17 cellular contexts compared by ENCODE assay signal in the genomic region with DNA sequence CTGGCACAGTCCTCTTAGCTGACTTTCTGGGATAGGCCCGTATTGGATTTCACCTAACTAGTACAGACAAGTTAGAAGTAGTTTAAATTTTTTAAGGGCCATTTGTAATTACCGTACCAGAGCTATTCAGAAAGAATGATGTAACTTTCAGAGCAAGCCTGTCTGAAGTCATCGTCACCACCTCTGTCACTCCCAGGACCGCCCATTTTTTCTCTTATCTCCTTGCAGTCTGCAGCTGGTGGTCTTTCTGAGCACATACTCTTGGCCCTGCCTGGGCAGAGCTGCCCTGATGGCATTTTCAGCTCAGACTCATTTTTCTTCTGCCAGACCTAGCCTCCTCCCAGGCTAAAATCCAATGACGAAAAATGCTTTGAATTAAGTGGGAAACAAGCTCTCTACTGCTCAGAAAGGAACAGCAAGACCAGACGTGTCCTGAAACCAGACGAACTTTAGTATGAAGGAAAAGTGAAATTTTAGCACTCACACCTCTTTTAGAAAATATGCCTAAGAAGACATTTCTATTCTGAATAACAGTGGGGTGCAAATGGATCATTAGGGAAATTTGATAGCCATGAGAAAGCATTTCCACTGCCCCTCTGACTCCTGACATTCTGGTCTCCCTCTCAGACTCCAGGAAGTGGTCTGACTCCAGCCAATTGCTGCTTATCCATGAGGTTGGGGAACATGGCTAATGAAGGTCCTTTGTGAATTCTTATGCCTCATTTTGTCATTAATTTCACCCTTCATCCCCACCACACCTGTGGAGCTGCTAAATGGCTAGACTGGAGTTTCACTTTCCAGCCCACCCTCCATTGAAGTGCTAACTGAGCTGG.
DNase-seq lines count a peak whose midpoint lies in the region; ATAC-seq, FAIRE-seq and TF ChIP-seq lines count a peak whose summit lies in the region.
"Had no signal": no experiment of that assay in that cellular context is flagged by ENCODE, and none has a peak within 500 bp of the region (broad histone marks: within the 10 kb centered on the region; RNA-seq: fewer than 3 reads in every experiment).

No MANE protein-coding gene starts in this region.

- CTCF ChIA-PET in K562 (lab: Yijun Ruan, JAX; ENCODE audit: low intra/inter-chr PET ratio), result no interaction called here

- no peaks in the 10 kb centered on the region for H3K27me3 ChIP-seq in HUES6 (ENCODE audit: control insufficient read depth, insufficient read depth, low read length)
- H3K27me3 ChIP-seq in K562 (ENCODE audit: control insufficient read depth in 2 of 2, insufficient read depth in 2 of 2, low read length in 2 of 2), result no peaks in the 10 kb centered on the region
- no peaks in the 10 kb centered on the region for H3K27me3 ChIP-seq in foreskin keratinocyte
- H3K27me3 ChIP-seq in smooth muscle cell (ENCODE audit: low read depth), result no peaks in the 10 kb centered on the region
- H3K27me3 ChIP-seq in sigmoid colon, result no peaks in the 10 kb centered on the region

- no peaks in the 10 kb centered on the region for H3K79me2 ChIP-seq in K562 (ENCODE audit: control insufficient read depth, insufficient read depth, low read length)
- H3K79me2 ChIP-seq in smooth muscle cell (ENCODE audit: low read depth), result no peaks in the 10 kb centered on the region

- no peaks in the 10 kb centered on the region for H3K9me3 Mint-ChIP-seq in activated naive CD8-positive, alpha-beta T cell treated with anti-CD3 and anti-CD28 coated beads for 36 hours

- H3K27ac ChIP-seq in HUES6 (ENCODE audit: low read depth, low read length) (0 out of 2 replicates have a peak overlapping the region, but pooled peaks have one; percentile 16), K562 (ENCODE audit: extremely low read depth, low read depth, low read length) (no peak overlapping the region), foreskin keratinocyte (peak overlapping the region; percentile 66), smooth muscle cell (ENCODE audit: low read depth) (peak overlapping the region; percentile 73), sigmoid colon (no peak overlapping the region)

- H3K4me1 ChIP-seq in HUES6 (ENCODE audit: control insufficient read depth, insufficient read depth, low read length), result peaks cover 6% of the 10 kb centered on the region
- H3K4me1 ChIP-seq in K562 (replicated peaks in 1 of 2; ENCODE audit: control insufficient read depth in 2 of 2, insufficient read depth in 2 of 2, low read length in 2 of 2), result no peaks in the 10 kb centered on the region
- H3K4me1 ChIP-seq in foreskin keratinocyte, result peaks cover 9% of the 10 kb centered on the region
- no peaks in the 10 kb centered on the region for H3K4me1 ChIP-seq in smooth muscle cell (ENCODE audit: low read depth)
- H3K4me1 ChIP-seq in sigmoid colon, result no peaks in the 10 kb centered on the region

- H3K4me3 ChIP-seq in HUES6 (ENCODE audit: low read depth, low read length), result no peak overlapping the region
- H3K4me3 ChIP-seq in K562, result no peak overlapping the region
- no peak overlapping the region for H3K4me3 ChIP-seq in smooth muscle cell
- H3K4me3 ChIP-seq in sigmoid colon, result no peak overlapping the region

- no peaks in the 10 kb centered on the region for H3K4me1 Mint-ChIP-seq in activated naive CD8-positive, alpha-beta T cell treated with anti-CD3 and anti-CD28 coated beads for 36 hours

- no peaks in the 10 kb centered on the region for H3K36me3 Mint-ChIP-seq in activated naive CD8-positive, alpha-beta T cell treated with anti-CD3 and anti-CD28 coated beads for 36 hours

- POLR2A ChIA-PET in K562 (lab: Yijun Ruan, JAX), result interaction anchor here (1.0 to 1.1 kb wide), 2 partner anchors 9 to 10 kb away, joined by 3 to 4 read pairs; no protein-coding TSS in a partner anchor

- H3K27ac Mint-ChIP-seq in activated naive CD8-positive, alpha-beta T cell treated with anti-CD3 and anti-CD28 coated beads for 36 hours, result no peak overlapping the region

- BruUV-seq in K562 (replicated peaks; lab: Mats Ljungman, UMichigan), result no TSS peak

- DNase-seq in K562 (ENCODE audit: extremely low read depth in 1 of 4, low spot score in 3 of 4) (peak in 1 of 4 experiments; percentile 6), foreskin keratinocyte (peak; percentile 80 to 93), smooth muscle cell (lab: John Stamatoyannopoulos, UW; ENCODE audit: unreplicated experiment) (no peak), sigmoid colon (no peak), DMS53 treated with DMSO at 0.1 percent for 48 hours (lab: John Stamatoyannopoulos, UW; ENCODE audit: unreplicated experiment) (no peak)
- no peak for DNase-seq in activated naive CD8-positive, alpha-beta T cell treated with anti-CD3 and anti-CD28 coated beads for 36 hours
- DNase-seq: C1 segment of cervical spinal cord, EL, GOT3, IMR-90, NCI-H1105 treated with DMSO at 0.1 percent for 48 hours, NCI-H187, NCI-H2171, NCI-H446, NCI-H69, PC-3 had no signal

- no peaks in the 10 kb centered on the region for H3F3A ChIP-seq in smooth muscle cell (ENCODE audit: low read depth)

- no peak for TF ChIP-seq EP300 in K562 (IDR thresholded peaks at IDR 0.05; ENCODE audit: low read length)
- no peak for TF ChIP-seq EP300 in sigmoid colon (IDR thresholded peaks at IDR 0.05)

- ATAC-seq in K562 (peak; percentile 93), foreskin keratinocyte (peak; percentile 85)
- ATAC-seq: PC-3 had no signal

- no peak for TF ChIP-seq RAD21 in K562 (CRISPR knock-in tag; conservative IDR thresholded peaks at IDR 0.05 in 1 of 2, IDR thresholded peaks at IDR 0.05 in 1 of 2)

- H2AFZ ChIP-seq in K562 (ENCODE audit: low read depth, low read length) (peak overlapping the region; percentile 23; the same call in 1 of the 2 replicates), smooth muscle cell (ENCODE audit: low read depth) (no peak overlapping the region)

- H3K9ac ChIP-seq in HUES6 (ENCODE audit: low read length) (no peak overlapping the region), K562 (ENCODE audit: insufficient read depth in 1 of 2, low read depth in 2 of 2, low read length in 2 of 2) (no peak overlapping the region), smooth muscle cell (ENCODE audit: low read depth) (no peak overlapping the region)

- H3K27me3 Mint-ChIP-seq in activated naive CD8-positive, alpha-beta T cell treated with anti-CD3 and anti-CD28 coated beads for 36 hours, result no peaks in the 10 kb centered on the region

- H3K4me2 ChIP-seq in K562 (ENCODE audit: insufficient read depth, low read length) (peak overlapping the region; percentile 32; the same call in 1 of the 2 replicates), smooth muscle cell (no peak overlapping the region)

- no peak for TF ChIP-seq CTCF in K562 (IDR thresholded peaks at IDR 0.05 in 2 of 3, conservative IDR thresholded peaks at IDR 0.05 in 1 of 3; ENCODE audit: insufficient read depth in 2 of 3, low read depth in 1 of 3, low read length in 3 of 3)
- no peak for TF ChIP-seq CTCF in foreskin keratinocyte (conservative IDR thresholded peaks at IDR 0.05)
- no peak for TF ChIP-seq CTCF in smooth muscle cell (IDR thresholded peaks at IDR 0.05; ENCODE audit: borderline replicate concordance, insufficient read depth, poor library complexity, severe bottlenecking)
- no peak for TF ChIP-seq CTCF in sigmoid colon (IDR thresholded peaks at IDR 0.05)

- TF ChIP-seq POLR2A in K562 (conservative IDR thresholded peaks at IDR 0.05) (no peak), sigmoid colon (IDR thresholded peaks at IDR 0.05) (no peak)

- in situ Hi-C loops in K562 (cut with MboI), result no loop called here

- H4K20me1 ChIP-seq in K562 (replicated peaks; ENCODE audit: control insufficient read depth, insufficient read depth, low read length), result no peaks in the 10 kb centered on the region
- H4K20me1 ChIP-seq in smooth muscle cell (ENCODE audit: low read depth), result no peaks in the 10 kb centered on the region

- FAIRE-seq in K562 (lab: Jason Lieb, UNC), result no peak

- intact Hi-C loops in K562 (cut with micrococcal nuclease), result no loop called here
- intact Hi-C loops in sigmoid colon (cut with DNase I), result no loop called here

- WGBS in K562 (ENCODE audit: insufficient coverage, low coverage, missing lambda C conversion rate), result under 1% methylated on average over 7 of the region's 7 CpGs
- WGBS in smooth muscle cell (ENCODE audit: low lambda C conversion rate), result 64% methylated on average over 7 of the region's 7 CpGs
- WGBS in sigmoid colon, 2 donors, result 75 to 83% methylated on average over 7 of the region's 7 CpGs

- no peaks in the 10 kb centered on the region for H3K9me3 ChIP-seq in HUES6 (ENCODE audit: control insufficient read depth, insufficient read depth, low read depth, low read length)
- no peaks in the 10 kb centered on the region for H3K9me3 ChIP-seq in K562 (replicated peaks; ENCODE audit: control insufficient read depth, insufficient read depth, low read depth, low read length)
- H3K9me3 ChIP-seq in smooth muscle cell (replicated peaks; ENCODE audit: low read depth), result no peaks in the 10 kb centered on the region
- H3K9me3 ChIP-seq in sigmoid colon, result no peaks in the 10 kb centered on the region

- no peak overlapping the region for H3K4me3 Mint-ChIP-seq in activated naive CD8-positive, alpha-beta T cell treated with anti-CD3 and anti-CD28 coated beads for 36 hours

- no peaks in the 10 kb centered on the region for H3K36me3 ChIP-seq in HUES6 (ENCODE audit: control insufficient read depth, insufficient read depth, low read length)
- H3K36me3 ChIP-seq in K562 (ENCODE audit: control insufficient read depth, insufficient read depth, low read length), result no peaks in the 10 kb centered on the region
- H3K36me3 ChIP-seq in smooth muscle cell (ENCODE audit: low read depth), result no peaks in the 10 kb centered on the region
- no peaks in the 10 kb centered on the region for H3K36me3 ChIP-seq in sigmoid colon

- no peaks in the 10 kb centered on the region for H3K9me1 ChIP-seq in K562 (ENCODE audit: control insufficient read depth, insufficient read depth, low read length)

TF ChIP-seq in K562, 482 proteins besides CTCF, POLR2A, EP300 and RAD21 (continues in another document):
- no peak for TF ChIP-seq PHF21A (IDR thresholded peaks at IDR 0.05; ENCODE audit: borderline replicate concordance, low read depth)
- no peak for TF ChIP-seq BCOR (IDR thresholded peaks at IDR 0.05)
- TF ChIP-seq ATF7 (IDR thresholded peaks at IDR 0.05), result peak; percentile 57
- no peak for TF ChIP-seq TAF7 (tag; IDR thresholded peaks at IDR 0.05)
- peak; percentile 51 for TF ChIP-seq HNRNPLL (IDR thresholded peaks at IDR 0.05; ENCODE audit: low read depth, low read length, poor library complexity, severe bottlenecking)
- no peak for TF ChIP-seq TARDBP (IDR thresholded peaks at IDR 0.05)
- no peak for TF ChIP-seq SMAD3 (CRISPR knock-in tag; conservative IDR thresholded peaks at IDR 0.05)
- TF ChIP-seq, protein P1, sequence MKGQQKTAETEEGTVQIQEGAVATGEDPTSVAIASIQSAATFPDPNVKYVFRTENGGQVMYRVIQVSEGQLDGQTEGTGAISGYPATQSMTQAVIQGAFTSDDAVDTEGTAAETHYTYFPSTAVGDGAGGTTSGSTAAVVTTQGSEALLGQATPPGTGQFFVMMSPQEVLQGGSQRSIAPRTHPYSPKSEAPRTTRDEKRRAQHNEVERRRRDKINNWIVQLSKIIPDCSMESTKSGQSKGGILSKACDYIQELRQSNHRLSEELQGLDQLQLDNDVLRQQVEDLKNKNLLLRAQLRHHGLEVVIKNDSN (CRISPR knock-in tag; IDR thresholded peaks at IDR 0.05), result no peak
- TF ChIP-seq ZC3H11A (IDR thresholded peaks at IDR 0.05; ENCODE audit: low read depth, low read length), result no peak
- TF ChIP-seq KAT8 (IDR thresholded peaks at IDR 0.05; ENCODE audit: low read depth), result no peak
- TF ChIP-seq TBL1XR1 (IDR thresholded peaks at IDR 0.05; ENCODE audit: low read length in 2 of 2), result no peak

Comparison
In these comparisons a context has a peak if more than half of its experiments do, and no peak if none do; other contexts are left out.
1. H3K27ac ChIP-seq: peak in HUES6 (single experiment), foreskin keratinocyte (single experiment) and smooth muscle cell (single experiment); none in K562 (single experiment) and sigmoid colon (0 of 4).
2. DNase-seq: peak in foreskin keratinocyte (2 of 2); none in smooth muscle cell (single experiment), activated naive CD8-positive, alpha-beta T cell treated with anti-CD3 and anti-CD28 coated beads for 36 hours (single experiment), sigmoid colon (single experiment) and DMS53 treated with DMSO at 0.1 percent for 48 hours (single experiment).